In the genomic region with DNA sequence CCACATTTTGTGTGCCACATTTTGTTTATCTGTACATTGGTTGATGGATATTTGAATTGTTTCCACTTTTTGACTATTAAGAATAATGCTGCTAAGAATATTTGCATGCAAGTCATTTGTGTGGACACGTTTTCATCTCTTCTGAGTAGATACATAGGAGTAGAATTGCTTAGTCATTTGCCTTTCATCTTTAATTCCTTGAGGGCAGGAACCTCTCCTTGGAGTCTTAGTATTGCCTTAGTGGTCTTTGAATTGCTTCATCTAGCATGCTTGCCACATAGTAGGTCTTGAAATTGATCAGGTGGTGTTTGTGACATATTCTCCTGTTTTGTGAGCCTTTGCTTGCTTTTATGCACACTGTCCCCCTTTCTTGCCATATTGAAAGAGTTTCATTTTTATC, we compare ENCODE assay signal across 23 cellular contexts.
"Had no signal": no experiment of that assay in that cellular context is flagged by ENCODE, and none has a peak within 500 bp of the region (broad histone marks: within the 10 kb centered on the region; RNA-seq: fewer than 3 reads in every experiment).

No MANE protein-coding gene starts in this region.

- H2AFZ ChIP-seq: parathyroid adenoma had no signal

- DNase-seq: activated CD4-positive, alpha-beta T cell treated with anti-CD3 and anti-CD28 coated beads, Interleukin-2, amount 50 U/mL, for 48 hours; activated CD8-positive, alpha-beta memory T cell treated with anti-CD3 and anti-CD28 coated beads, Interleukin-2, amount 50 U/mL, for 48 hours; activated naive CD4-positive, alpha-beta T cell; activated T-cell treated with anti-CD3 and anti-CD28 coated beads, Interleukin-2, amount 50 U/mL, for 4 hours; adrenal gland; effector memory CD8-positive, alpha-beta T cell; esophagus squamous epithelium; head of caudate nucleus; islet precursor cell; left colon; nephron progenitor cell; nucleus accumbens; right cardiac atrium; stimulated activated CD4-positive, alpha-beta T cell treated with anti-CD3 and anti-CD28 coated beads, Interleukin-4, amount 100 ng/mL, for 4 hours; stimulated activated naive CD8-positive, alpha-beta T cell treated with anti-CD3 and anti-CD28 coated beads, Interleukin-15, Interleukin-2, amounts not matched to agents 100 U/mL and 50 U/mL, for 24 hours; substantia nigra; T-helper 9 cell; thyroid gland had no signal

- H3K4me3 ChIP-seq: adrenal gland, esophagus squamous epithelium, gastroesophageal sphincter, thyroid gland had no signal

- ATAC-seq: activated T-cell treated with anti-CD3 and anti-CD28 coated beads, Interleukin-2, amount 50 U/mL, for 4 hours; effector memory CD8-positive, alpha-beta T cell; gastroesophageal sphincter; left colon; right cardiac atrium; stimulated activated naive CD8-positive, alpha-beta T cell treated with anti-CD3 and anti-CD28 coated beads, Interleukin-15, Interleukin-2, amounts not matched to agents 100 U/mL and 50 U/mL, for 24 hours had no signal

- H3K36me3 ChIP-seq: adrenal gland had no signal

- H3K4me1 ChIP-seq: adrenal gland, esophagus squamous epithelium, parathyroid adenoma, thyroid gland had no signal

- H3K27ac ChIP-seq: adrenal gland, esophagus squamous epithelium, gastroesophageal sphincter, parathyroid adenoma, thyroid gland had no signal

- H3K9ac ChIP-seq: parathyroid adenoma had no signal

- H3K9me3 ChIP-seq: adrenal gland, esophagus squamous epithelium, gastroesophageal sphincter, thyroid gland had no signal

- H3K79me2 ChIP-seq: parathyroid adenoma had no signal

- H3K27me3 ChIP-seq: adrenal gland, esophagus squamous epithelium, gastroesophageal sphincter, thyroid gland had no signal

- FAIRE-seq: astrocyte, colon, endothelial cell of umbilical vein had no signal
